In the genomic region with DNA sequence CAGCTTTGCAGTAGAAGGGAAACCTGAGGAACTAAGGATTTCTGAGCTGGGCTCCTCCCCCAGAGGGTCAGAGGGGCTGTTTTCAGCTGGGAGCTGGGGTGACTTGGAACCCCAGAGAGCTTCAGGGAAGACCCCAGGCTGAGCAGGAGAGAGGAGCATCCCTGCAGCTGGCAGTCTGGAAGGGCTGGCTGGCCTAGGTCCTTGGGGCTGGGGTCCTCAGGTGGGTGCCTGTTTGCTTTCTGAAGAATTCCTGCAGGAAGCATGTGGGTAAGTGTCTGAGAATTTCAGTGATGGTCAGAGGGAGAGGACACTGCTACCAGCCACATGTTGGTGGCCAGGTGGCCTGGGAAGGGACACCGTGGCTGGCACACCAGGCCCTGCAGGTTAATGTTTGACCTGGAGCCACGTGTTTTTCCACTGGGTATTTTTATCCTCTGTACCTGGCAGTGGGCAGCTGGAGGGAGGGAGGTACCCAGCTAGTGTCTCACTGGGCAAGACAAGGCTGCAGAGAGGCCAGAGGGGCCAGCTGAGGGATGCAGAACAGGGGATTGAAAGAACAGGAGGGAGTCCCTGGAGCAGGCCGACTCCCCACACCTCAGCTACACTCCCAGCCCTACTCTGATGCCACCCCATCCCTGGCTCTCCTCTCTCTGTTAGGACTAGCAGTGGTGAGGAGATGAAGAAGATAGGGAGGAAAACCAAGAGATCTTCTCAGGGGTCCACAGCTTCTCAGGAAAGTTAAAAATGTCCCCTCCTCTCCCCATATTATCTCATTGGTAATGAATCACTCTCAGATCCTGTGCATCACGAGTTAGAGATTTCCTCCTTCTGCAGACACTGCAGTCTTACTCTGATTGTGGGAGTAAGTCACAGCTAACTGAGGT, we compare ENCODE assay signal across 1 cellular context.
TF ChIP-seq lines count a peak whose summit lies in the region.

No MANE protein-coding gene starts in this region.

TF ChIP-seq in H1, 55 proteins besides CTCF, POLR2A, EP300 and RAD21 (continued from another document):
- TF ChIP-seq, protein P1, sequence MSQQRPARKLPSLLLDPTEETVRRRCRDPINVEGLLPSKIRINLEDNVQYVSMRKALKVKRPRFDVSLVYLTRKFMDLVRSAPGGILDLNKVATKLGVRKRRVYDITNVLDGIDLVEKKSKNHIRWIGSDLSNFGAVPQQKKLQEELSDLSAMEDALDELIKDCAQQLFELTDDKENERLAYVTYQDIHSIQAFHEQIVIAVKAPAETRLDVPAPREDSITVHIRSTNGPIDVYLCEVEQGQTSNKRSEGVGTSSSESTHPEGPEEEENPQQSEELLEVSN (IDR thresholded peaks at IDR 0.05): no peak
- TF ChIP-seq JUN (IDR thresholded peaks at IDR 0.05; ENCODE audit: low read depth, low read length) (no peak), ATF2 (IDR thresholded peaks at IDR 0.05; ENCODE audit: low read length) (no peak), NANOG (IDR thresholded peaks at IDR 0.05; ENCODE audit: insufficient read depth, low read depth, low read length, poor library complexity, severe bottlenecking) (no peak), KDM1A (IDR thresholded peaks at IDR 0.05; ENCODE audit: borderline replicate concordance, low read length) (no peak), SUZ12 (IDR thresholded peaks at IDR 0.05; ENCODE audit: low read length) (no peak), FOSL1 (IDR thresholded peaks at IDR 0.05; ENCODE audit: insufficient read depth, low read depth, low read length) (no peak), NRF1 (IDR thresholded peaks at IDR 0.05; ENCODE audit: low read depth, low read length) (no peak), SIRT6 (IDR thresholded peaks at IDR 0.05; ENCODE audit: low read length) (no peak), RXRA (IDR thresholded peaks at IDR 0.05; ENCODE audit: insufficient read depth, low read depth, low read length) (no peak), YY1 (IDR thresholded peaks at IDR 0.05; ENCODE audit: low read depth, low read length) (no peak), EZH2 (IDR thresholded peaks at IDR 0.05; ENCODE audit: low read depth, low read length, severe bottlenecking) (no peak), KDM5A (IDR thresholded peaks at IDR 0.05; ENCODE audit: low read length) (no peak), BRCA1 (IDR thresholded peaks at IDR 0.05; ENCODE audit: low read depth, low read length) (no peak)
- TF ChIP-seq, protein P2, sequence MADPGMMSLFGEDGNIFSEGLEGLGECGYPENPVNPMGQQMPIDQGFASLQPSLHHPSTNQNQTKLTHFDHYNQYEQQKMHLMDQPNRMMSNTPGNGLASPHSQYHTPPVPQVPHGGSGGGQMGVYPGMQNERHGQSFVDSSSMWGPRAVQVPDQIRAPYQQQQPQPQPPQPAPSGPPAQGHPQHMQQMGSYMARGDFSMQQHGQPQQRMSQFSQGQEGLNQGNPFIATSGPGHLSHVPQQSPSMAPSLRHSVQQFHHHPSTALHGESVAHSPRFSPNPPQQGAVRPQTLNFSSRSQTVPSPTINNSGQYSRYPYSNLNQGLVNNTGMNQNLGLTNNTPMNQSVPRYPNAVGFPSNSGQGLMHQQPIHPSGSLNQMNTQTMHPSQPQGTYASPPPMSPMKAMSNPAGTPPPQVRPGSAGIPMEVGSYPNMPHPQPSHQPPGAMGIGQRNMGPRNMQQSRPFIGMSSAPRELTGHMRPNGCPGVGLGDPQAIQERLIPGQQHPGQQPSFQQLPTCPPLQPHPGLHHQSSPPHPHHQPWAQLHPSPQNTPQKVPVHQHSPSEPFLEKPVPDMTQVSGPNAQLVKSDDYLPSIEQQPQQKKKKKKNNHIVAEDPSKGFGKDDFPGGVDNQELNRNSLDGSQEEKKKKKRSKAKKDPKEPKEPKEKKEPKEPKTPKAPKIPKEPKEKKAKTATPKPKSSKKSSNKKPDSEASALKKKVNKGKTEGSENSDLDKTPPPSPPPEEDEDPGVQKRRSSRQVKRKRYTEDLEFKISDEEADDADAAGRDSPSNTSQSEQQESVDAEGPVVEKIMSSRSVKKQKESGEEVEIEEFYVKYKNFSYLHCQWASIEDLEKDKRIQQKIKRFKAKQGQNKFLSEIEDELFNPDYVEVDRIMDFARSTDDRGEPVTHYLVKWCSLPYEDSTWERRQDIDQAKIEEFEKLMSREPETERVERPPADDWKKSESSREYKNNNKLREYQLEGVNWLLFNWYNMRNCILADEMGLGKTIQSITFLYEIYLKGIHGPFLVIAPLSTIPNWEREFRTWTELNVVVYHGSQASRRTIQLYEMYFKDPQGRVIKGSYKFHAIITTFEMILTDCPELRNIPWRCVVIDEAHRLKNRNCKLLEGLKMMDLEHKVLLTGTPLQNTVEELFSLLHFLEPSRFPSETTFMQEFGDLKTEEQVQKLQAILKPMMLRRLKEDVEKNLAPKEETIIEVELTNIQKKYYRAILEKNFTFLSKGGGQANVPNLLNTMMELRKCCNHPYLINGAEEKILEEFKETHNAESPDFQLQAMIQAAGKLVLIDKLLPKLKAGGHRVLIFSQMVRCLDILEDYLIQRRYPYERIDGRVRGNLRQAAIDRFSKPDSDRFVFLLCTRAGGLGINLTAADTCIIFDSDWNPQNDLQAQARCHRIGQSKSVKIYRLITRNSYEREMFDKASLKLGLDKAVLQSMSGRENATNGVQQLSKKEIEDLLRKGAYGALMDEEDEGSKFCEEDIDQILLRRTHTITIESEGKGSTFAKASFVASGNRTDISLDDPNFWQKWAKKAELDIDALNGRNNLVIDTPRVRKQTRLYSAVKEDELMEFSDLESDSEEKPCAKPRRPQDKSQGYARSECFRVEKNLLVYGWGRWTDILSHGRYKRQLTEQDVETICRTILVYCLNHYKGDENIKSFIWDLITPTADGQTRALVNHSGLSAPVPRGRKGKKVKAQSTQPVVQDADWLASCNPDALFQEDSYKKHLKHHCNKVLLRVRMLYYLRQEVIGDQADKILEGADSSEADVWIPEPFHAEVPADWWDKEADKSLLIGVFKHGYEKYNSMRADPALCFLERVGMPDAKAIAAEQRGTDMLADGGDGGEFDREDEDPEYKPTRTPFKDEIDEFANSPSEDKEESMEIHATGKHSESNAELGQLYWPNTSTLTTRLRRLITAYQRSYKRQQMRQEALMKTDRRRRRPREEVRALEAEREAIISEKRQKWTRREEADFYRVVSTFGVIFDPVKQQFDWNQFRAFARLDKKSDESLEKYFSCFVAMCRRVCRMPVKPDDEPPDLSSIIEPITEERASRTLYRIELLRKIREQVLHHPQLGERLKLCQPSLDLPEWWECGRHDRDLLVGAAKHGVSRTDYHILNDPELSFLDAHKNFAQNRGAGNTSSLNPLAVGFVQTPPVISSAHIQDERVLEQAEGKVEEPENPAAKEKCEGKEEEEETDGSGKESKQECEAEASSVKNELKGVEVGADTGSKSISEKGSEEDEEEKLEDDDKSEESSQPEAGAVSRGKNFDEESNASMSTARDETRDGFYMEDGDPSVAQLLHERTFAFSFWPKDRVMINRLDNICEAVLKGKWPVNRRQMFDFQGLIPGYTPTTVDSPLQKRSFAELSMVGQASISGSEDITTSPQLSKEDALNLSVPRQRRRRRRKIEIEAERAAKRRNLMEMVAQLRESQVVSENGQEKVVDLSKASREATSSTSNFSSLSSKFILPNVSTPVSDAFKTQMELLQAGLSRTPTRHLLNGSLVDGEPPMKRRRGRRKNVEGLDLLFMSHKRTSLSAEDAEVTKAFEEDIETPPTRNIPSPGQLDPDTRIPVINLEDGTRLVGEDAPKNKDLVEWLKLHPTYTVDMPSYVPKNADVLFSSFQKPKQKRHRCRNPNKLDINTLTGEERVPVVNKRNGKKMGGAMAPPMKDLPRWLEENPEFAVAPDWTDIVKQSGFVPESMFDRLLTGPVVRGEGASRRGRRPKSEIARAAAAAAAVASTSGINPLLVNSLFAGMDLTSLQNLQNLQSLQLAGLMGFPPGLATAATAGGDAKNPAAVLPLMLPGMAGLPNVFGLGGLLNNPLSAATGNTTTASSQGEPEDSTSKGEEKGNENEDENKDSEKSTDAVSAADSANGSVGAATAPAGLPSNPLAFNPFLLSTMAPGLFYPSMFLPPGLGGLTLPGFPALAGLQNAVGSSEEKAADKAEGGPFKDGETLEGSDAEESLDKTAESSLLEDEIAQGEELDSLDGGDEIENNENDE (IDR thresholded peaks at IDR 0.05; ENCODE audit: insufficient replicate concordance, low read length): no peak
